ENCODE assay signal across 1 cellular context in genomic region chr6:33557376-33557775, GRCh38.
TF ChIP-seq lines count a peak whose summit lies in the region.

No MANE protein-coding gene starts in this region.

TF ChIP-seq in GM12878, 131 proteins besides CTCF, POLR2A, EP300 and RAD21:
- TF ChIP-seq IKZF2 (IDR thresholded peaks at IDR 0.05) (0 out of 4 replicates have a peak, but pooled peaks of 1 of the 2 experiments have one; percentile 5), BMI1 (IDR thresholded peaks at IDR 0.05; ENCODE audit: borderline replicate concordance) (no peak)
